1 cellular context compared by ENCODE assay signal in genomic region chr16:25256821-25257503, GRCh38.
TF ChIP-seq lines count a peak whose summit lies in the region.

No MANE protein-coding gene starts in this region.

TF ChIP-seq in HepG2, 621 proteins besides CTCF, POLR2A, EP300 and RAD21 (continued from another document and continues in another):
- TF ChIP-seq AHDC1 (CRISPR knock-in tag; IDR thresholded peaks at IDR 0.05; ENCODE audit: borderline replicate concordance) (0 out of 2 replicates have a peak, but pooled peaks have one; percentile 37), GATAD1 (CRISPR knock-in tag; IDR thresholded peaks at IDR 0.05) (no peak), NCOR1 (IDR thresholded peaks at IDR 0.05; ENCODE audit: borderline replicate concordance, low read length) (peak; percentile 30; the same call in 1 of the 2 replicates), ZNF777 (CRISPR knock-in tag; IDR thresholded peaks at IDR 0.05) (no peak), NR2F6 (IDR thresholded peaks at IDR 0.05) (no peak), NR2F6 (CRISPR knock-in tag; IDR thresholded peaks at IDR 0.05) (no peak), ZNF350 (CRISPR knock-in tag; IDR thresholded peaks at IDR 0.05; ENCODE audit: borderline replicate concordance, low read depth) (0 out of 2 replicates have a peak, but pooled peaks have one; percentile 48), ZNF138 (CRISPR knock-in tag; IDR thresholded peaks at IDR 0.05; ENCODE audit: low read depth) (peak; percentile 17; the same call in 1 of the 2 replicates), GPN1 (CRISPR knock-in tag; IDR thresholded peaks at IDR 0.05; ENCODE audit: borderline replicate concordance) (no peak), KDM5A (IDR thresholded peaks at IDR 0.05; ENCODE audit: borderline replicate concordance, low read length) (peak; percentile 35; the same call in 1 of the 2 replicates), BRD4 (CRISPR knock-in tag; IDR thresholded peaks at IDR 0.05) (no peak), ZNF878 (CRISPR knock-in tag; IDR thresholded peaks at IDR 0.05) (0 out of 2 replicates have a peak, but pooled peaks have one; percentile 70), GABPA (IDR thresholded peaks at IDR 0.05; ENCODE audit: low read depth, low read length) (no peak), GABPA (CRISPR knock-in tag; IDR thresholded peaks at IDR 0.05; ENCODE audit: low read depth) (no peak), ZNF274 (CRISPR knock-in tag; IDR thresholded peaks at IDR 0.05) (no peak), XRCC5 (optimal IDR thresholded peaks at IDR 0.05; ENCODE audit: low read length) (no peak), FOSL1 (CRISPR knock-in tag; IDR thresholded peaks at IDR 0.05; ENCODE audit: borderline replicate concordance) (no peak), POLR2G (IDR thresholded peaks at IDR 0.05; ENCODE audit: low read depth, low read length) (no peak), RFX5 (IDR thresholded peaks at IDR 0.05; ENCODE audit: low read depth, low read length) (no peak), SRSF4 (IDR thresholded peaks at IDR 0.05; ENCODE audit: low read depth, low read length, poor library complexity, severe bottlenecking) (no peak), MBNL3 (CRISPR knock-in tag; conservative IDR thresholded peaks at IDR 0.05) (no peak), ZNF329 (CRISPR knock-in tag; IDR thresholded peaks at IDR 0.05; ENCODE audit: low read depth) (no peak), NFIC (IDR thresholded peaks at IDR 0.05; ENCODE audit: low read length) (no peak), HOXD1 (CRISPR knock-in tag; IDR thresholded peaks at IDR 0.05) (no peak), RAD51 (IDR thresholded peaks at IDR 0.05; ENCODE audit: borderline replicate concordance) (no peak), ZNF800 (CRISPR knock-in tag; IDR thresholded peaks at IDR 0.05) (no peak; the same call in 1 of the 2 replicates), ZNF333 (CRISPR knock-in tag; IDR thresholded peaks at IDR 0.05; ENCODE audit: borderline replicate concordance) (0 out of 2 replicates have a peak, but pooled peaks have one; percentile 14), ATAD3A (CRISPR knock-in tag; IDR thresholded peaks at IDR 0.05) (no peak), ZSCAN12 (CRISPR knock-in tag; IDR thresholded peaks at IDR 0.05) (no peak), CHCHD3 (CRISPR knock-in tag; IDR thresholded peaks at IDR 0.05) (no peak), ZNF7 (CRISPR knock-in tag; IDR thresholded peaks at IDR 0.05) (no peak), TOPORS (CRISPR knock-in tag; IDR thresholded peaks at IDR 0.05) (no peak), MATR3 (CRISPR knock-in tag; IDR thresholded peaks at IDR 0.05) (no peak), ARHGAP35 (CRISPR knock-in tag; IDR thresholded peaks at IDR 0.05; ENCODE audit: borderline replicate concordance) (no peak; the same call in 1 of the 2 replicates), ZNF264 (CRISPR knock-in tag; IDR thresholded peaks at IDR 0.05) (no peak), ZNF550 (CRISPR knock-in tag; IDR thresholded peaks at IDR 0.05; ENCODE audit: borderline replicate concordance) (no peak), ZBTB7B (CRISPR knock-in tag; IDR thresholded peaks at IDR 0.05) (no peak), SYNCRIP (IDR thresholded peaks at IDR 0.05; ENCODE audit: insufficient read depth, low read depth, low read length) (no peak), HNRNPL (IDR thresholded peaks at IDR 0.05; ENCODE audit: low read depth, low read length) (no peak), ZNF644 (CRISPR knock-in tag; IDR thresholded peaks at IDR 0.05; ENCODE audit: low read depth) (no peak), NONO (IDR thresholded peaks at IDR 0.05) (no peak), NONO (CRISPR knock-in tag; conservative IDR thresholded peaks at IDR 0.05) (no peak), POGZ (CRISPR knock-in tag; IDR thresholded peaks at IDR 0.05) (no peak), ATF7-NPFF (CRISPR knock-in tag; IDR thresholded peaks at IDR 0.05; ENCODE audit: low read depth) (no peak), MED1 (CRISPR knock-in tag; IDR thresholded peaks at IDR 0.05) (no peak; the same call in 1 of the 2 replicates), AGO2 (optimal IDR thresholded peaks at IDR 0.05; ENCODE audit: low read depth, low read length) (no peak), ZNF839 (CRISPR knock-in tag; IDR thresholded peaks at IDR 0.05; ENCODE audit: borderline replicate concordance) (0 out of 2 replicates have a peak, but pooled peaks have one; percentile 54), ZSCAN20 (CRISPR knock-in tag; IDR thresholded peaks at IDR 0.05; ENCODE audit: borderline replicate concordance) (0 out of 2 replicates have a peak, but pooled peaks have one; percentile 18), TAF1 (CRISPR knock-in tag; IDR thresholded peaks at IDR 0.05) (no peak; the same call in 1 of the 2 replicates), SP140L (CRISPR knock-in tag; IDR thresholded peaks at IDR 0.05; ENCODE audit: borderline replicate concordance) (peak; percentile 59; the same call in 1 of the 2 replicates), JUN (CRISPR knock-in tag; IDR thresholded peaks at IDR 0.05) (no peak), ZC3H4 (CRISPR knock-in tag; IDR thresholded peaks at IDR 0.05; ENCODE audit: borderline replicate concordance) (no peak), KMT2A (CRISPR knock-in tag; IDR thresholded peaks at IDR 0.05) (no peak; the same call in 1 of the 2 replicates), NFYC (CRISPR knock-in tag; IDR thresholded peaks at IDR 0.05) (no peak), ZNF460 (CRISPR knock-in tag; IDR thresholded peaks at IDR 0.05; ENCODE audit: borderline replicate concordance) (no peak), EED (CRISPR knock-in tag; IDR thresholded peaks at IDR 0.05) (no peak), CAMTA2 (CRISPR knock-in tag; IDR thresholded peaks at IDR 0.05; ENCODE audit: borderline replicate concordance) (no peak), SOX13 (IDR thresholded peaks at IDR 0.05) (no peak), SOX13 (CRISPR knock-in tag; conservative IDR thresholded peaks at IDR 0.05 in 1 of 2, IDR thresholded peaks at IDR 0.05 in 1 of 2) (no peak), ZNF577 (CRISPR knock-in tag; IDR thresholded peaks at IDR 0.05; ENCODE audit: borderline replicate concordance, low read depth) (no peak), RXRA (CRISPR knock-in tag; IDR thresholded peaks at IDR 0.05) (no peak), RNF219 (CRISPR knock-in tag; IDR thresholded peaks at IDR 0.05) (no peak), NFKB2 (CRISPR knock-in tag; IDR thresholded peaks at IDR 0.05; ENCODE audit: borderline replicate concordance) (no peak)
- TF ChIP-seq, protein P1, sequence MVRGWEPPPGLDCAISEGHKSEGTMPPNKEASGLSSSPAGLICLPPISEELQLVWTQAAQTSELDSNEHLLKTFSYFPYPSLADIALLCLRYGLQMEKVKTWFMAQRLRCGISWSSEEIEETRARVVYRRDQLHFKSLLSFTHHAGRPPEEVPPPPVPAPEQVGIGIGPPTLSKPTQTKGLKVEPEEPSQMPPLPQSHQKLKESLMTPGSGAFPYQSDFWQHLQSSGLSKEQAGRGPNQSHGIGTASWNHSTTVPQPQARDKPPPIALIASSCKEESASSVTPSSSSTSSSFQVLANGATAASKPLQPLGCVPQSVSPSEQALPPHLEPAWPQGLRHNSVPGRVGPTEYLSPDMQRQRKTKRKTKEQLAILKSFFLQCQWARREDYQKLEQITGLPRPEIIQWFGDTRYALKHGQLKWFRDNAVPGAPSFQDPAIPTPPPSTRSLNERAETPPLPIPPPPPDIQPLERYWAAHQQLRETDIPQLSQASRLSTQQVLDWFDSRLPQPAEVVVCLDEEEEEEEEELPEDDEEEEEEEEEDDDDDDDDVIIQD (CRISPR knock-in tag; IDR thresholded peaks at IDR 0.05; ENCODE audit: low read depth), result no peak
- TF ChIP-seq, protein P2, sequence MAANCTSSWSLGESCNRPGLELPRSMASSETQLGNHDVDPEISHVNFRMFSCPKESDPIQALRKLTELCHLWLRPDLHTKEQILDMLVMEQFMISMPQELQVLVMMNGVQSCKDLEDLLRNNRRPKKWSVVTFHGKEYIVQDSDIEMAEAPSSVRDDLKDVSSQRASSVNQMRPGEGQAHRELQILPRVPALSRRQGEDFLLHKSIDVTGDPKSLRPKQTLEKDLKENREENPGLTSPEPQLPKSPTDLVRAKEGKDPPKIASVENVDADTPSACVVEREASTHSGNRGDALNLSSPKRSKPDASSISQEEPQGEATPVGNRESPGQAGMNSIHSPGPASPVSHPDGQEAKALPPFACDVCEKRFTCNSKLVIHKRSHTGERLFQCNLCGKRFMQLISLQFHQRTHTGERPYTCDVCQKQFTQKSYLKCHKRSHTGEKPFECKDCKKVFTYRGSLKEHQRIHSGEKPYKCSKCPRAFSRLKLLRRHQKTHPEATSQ (CRISPR knock-in tag; IDR thresholded peaks at IDR 0.05; ENCODE audit: borderline replicate concordance), result no peak
- TF ChIP-seq, protein P3, sequence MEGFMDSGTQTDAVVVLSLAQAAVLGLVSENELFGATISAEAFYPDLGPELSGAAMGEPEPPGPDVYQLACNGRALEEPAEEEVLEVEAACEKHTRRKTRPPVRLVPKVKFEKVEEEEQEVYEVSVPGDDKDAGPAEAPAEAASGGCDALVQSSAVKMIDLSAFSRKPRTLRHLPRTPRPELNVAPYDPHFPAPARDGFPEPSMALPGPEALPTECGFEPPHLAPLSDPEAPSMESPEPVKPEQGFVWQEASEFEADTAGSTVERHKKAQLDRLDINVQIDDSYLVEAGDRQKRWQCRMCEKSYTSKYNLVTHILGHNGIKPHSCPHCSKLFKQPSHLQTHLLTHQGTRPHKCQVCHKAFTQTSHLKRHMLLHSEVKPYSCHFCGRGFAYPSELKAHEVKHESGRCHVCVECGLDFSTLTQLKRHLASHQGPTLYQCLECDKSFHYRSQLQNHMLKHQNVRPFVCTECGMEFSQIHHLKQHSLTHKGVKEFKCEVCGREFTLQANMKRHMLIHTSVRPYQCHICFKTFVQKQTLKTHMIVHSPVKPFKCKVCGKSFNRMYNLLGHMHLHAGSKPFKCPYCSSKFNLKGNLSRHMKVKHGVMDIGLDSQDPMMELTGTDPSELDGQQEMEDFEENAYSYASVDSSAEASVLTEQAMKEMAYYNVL (CRISPR knock-in tag; IDR thresholded peaks at IDR 0.05; ENCODE audit: borderline replicate concordance), result no peak
